1 cellular context compared by ENCODE assay signal in the genomic region with DNA sequence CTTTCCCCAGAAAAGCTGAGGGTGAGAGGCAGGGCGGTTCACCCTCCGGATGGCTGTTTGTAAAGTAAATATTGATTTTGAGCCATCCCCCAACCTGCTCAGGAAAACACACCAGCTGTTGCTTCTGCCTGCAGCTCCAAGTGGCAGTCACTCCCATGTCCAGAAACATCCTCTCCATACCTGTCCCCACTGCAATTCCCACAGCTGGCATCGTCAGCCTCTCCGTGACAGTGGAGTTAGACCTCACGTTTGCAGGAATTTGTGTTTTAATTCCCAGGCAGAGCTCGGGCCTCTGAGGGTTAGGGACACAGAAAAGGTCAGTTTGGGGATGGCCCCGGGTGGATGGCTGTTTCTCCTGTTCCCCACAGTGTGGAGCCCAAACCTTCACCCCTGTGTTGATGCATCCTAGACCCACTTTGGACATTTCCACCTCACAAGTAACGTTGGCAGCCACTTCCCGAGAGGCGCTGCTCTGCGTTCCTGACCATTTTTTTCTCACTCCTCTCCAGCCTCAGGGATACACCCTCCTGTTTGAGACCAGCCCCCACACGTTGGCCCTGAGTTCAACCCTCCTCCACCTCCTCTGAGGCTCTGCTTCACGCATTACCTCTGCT.
TF ChIP-seq lines count a peak whose summit lies in the region.

No MANE protein-coding gene starts in this region.

TF ChIP-seq in GM23338, 12 proteins besides CTCF, POLR2A, EP300 and RAD21 (continued from another document):
- TF ChIP-seq, protein P1, sequence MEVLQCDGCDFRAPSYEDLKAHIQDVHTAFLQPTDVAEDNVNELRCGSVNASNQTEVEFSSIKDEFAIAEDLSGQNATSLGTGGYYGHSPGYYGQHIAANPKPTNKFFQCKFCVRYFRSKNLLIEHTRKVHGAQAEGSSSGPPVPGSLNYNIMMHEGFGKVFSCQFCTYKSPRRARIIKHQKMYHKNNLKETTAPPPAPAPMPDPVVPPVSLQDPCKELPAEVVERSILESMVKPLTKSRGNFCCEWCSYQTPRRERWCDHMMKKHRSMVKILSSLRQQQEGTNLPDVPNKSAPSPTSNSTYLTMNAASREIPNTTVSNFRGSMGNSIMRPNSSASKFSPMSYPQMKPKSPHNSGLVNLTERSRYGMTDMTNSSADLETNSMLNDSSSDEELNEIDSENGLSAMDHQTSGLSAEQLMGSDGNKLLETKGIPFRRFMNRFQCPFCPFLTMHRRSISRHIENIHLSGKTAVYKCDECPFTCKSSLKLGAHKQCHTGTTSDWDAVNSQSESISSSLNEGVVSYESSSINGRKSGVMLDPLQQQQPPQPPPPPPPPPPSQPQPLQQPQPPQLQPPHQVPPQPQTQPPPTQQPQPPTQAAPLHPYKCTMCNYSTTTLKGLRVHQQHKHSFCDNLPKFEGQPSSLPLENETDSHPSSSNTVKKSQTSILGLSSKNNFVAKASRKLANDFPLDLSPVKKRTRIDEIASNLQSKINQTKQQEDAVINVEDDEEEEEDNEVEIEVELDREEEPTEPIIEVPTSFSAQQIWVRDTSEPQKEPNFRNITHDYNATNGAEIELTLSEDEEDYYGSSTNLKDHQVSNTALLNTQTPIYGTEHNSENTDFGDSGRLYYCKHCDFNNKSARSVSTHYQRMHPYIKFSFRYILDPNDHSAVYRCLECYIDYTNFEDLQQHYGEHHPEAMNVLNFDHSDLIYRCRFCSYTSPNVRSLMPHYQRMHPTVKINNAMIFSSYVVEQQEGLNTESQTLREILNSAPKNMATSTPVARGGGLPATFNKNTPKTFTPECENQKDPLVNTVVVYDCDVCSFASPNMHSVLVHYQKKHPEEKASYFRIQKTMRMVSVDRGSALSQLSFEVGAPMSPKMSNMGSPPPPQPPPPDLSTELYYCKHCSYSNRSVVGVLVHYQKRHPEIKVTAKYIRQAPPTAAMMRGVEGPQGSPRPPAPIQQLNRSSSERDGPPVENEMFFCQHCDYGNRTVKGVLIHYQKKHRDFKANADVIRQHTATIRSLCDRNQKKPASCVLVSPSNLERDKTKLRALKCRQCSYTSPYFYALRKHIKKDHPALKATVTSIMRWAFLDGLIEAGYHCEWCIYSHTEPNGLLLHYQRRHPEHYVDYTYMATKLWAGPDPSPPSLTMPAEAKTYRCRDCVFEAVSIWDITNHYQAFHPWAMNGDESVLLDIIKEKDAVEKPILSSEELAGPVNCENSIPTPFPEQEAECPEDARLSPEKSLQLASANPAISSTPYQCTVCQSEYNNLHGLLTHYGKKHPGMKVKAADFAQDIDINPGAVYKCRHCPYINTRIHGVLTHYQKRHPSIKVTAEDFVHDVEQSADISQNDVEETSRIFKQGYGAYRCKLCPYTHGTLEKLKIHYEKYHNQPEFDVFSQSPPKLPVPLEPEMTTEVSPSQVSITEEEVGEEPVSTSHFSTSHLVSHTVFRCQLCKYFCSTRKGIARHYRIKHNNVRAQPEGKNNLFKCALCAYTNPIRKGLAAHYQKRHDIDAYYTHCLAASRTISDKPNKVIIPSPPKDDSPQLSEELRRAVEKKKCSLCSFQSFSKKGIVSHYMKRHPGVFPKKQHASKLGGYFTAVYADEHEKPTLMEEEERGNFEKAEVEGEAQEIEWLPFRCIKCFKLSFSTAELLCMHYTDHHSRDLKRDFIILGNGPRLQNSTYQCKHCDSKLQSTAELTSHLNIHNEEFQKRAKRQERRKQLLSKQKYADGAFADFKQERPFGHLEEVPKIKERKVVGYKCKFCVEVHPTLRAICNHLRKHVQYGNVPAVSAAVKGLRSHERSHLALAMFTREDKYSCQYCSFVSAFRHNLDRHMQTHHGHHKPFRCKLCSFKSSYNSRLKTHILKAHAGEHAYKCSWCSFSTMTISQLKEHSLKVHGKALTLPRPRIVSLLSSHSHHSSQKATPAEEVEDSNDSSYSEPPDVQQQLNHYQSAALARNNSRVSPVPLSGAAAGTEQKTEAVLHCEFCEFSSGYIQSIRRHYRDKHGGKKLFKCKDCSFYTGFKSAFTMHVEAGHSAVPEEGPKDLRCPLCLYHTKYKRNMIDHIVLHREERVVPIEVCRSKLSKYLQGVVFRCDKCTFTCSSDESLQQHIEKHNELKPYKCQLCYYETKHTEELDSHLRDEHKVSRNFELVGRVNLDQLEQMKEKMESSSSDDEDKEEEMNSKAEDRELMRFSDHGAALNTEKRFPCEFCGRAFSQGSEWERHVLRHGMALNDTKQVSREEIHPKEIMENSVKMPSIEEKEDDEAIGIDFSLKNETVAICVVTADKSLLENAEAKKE (CRISPR knock-in tag; IDR thresholded peaks at IDR 0.05): no peak
- TF ChIP-seq EZH2phosphoT487 (IDR thresholded peaks at IDR 0.05; ENCODE audit: unreplicated experiment): no peak
TF ChIP-seq in GM23338: peak in this region for 0.
